ENCODE assay signal across 10 cellular contexts in the genomic region with DNA sequence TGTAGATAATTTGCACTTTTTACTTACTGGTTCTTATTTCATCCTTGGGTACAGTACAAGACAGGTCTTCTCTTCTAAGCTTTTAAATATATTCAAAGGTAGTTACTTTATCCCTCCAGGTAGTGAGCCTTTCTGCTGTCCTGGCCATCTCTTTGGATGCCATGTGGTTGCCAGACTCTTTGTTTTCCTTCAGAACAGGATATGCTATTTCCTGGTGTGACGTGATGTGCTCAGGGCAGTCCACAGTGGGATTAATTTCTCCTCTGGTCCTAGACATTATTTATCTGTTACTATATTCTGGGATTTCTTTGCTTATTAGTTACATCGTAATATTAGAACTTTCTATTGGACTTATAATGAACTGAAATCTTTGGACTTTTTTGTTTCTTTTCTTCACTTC.
DNase-seq lines count a peak whose midpoint lies in the region; ATAC-seq and TF ChIP-seq lines count a peak whose summit lies in the region.
"Had no signal": no experiment of that assay in that cellular context is flagged by ENCODE, and none has a peak within 500 bp of the region (broad histone marks: within the 10 kb centered on the region; RNA-seq: fewer than 3 reads in every experiment).

No MANE protein-coding gene starts in this region.

- 79% methylated on average over 2 of the region's 2 CpGs for WGBS in smooth muscle cell (ENCODE audit: low lambda C conversion rate)

- no peak overlapping the region for H3K4me3 Mint-ChIP-seq in effector memory CD8-positive, alpha-beta T cell
- no peak overlapping the region for H3K4me3 Mint-ChIP-seq in nephron

- peaks cover 35 to 79% of the 10 kb centered on the region in 2 donors for H3K4me1 Mint-ChIP-seq in effector memory CD8-positive, alpha-beta T cell (ENCODE audit: low read depth in 2 of 2)
- H3K4me1 Mint-ChIP-seq in nephron = peaks cover 38% of the 10 kb centered on the region

- intact Hi-C loops in left lung (cut with DNase I) = no loop called here

- no peaks in the 10 kb centered on the region for H3K9me3 ChIP-seq in BLaER1 treated with 17β-estradiol and CSF1 and Interleukin-3, amounts not matched to agents 10 nM and 100 nM (replicated peaks in 1 of 11)
- H3K9me3 ChIP-seq in left lung (no peaks in the 10 kb centered on the region), smooth muscle cell (replicated peaks; ENCODE audit: low read depth) (no peaks in the 10 kb centered on the region)

- no peak overlapping the region for H3K9ac ChIP-seq in BLaER1 treated with 17β-estradiol and CSF1 and Interleukin-3, amounts not matched to agents 10 nM and 100 nM
- H3K9ac ChIP-seq in smooth muscle cell (ENCODE audit: low read depth) = no peak overlapping the region

- H3K9me3 Mint-ChIP-seq in effector memory CD8-positive, alpha-beta T cell = no peaks in the 10 kb centered on the region
- no peaks in the 10 kb centered on the region for H3K9me3 Mint-ChIP-seq in nephron

- no peak overlapping the region for H3K4me3 ChIP-seq in BLaER1 treated with 17β-estradiol and CSF1 and Interleukin-3, amounts not matched to agents 10 nM and 100 nM
- H3K4me3 ChIP-seq in H7 (ENCODE audit: insufficient read depth, low read depth, low read length) = no peak overlapping the region
- no peak overlapping the region for H3K4me3 ChIP-seq in left lung
- no peak overlapping the region for H3K4me3 ChIP-seq in smooth muscle cell

- ATAC-seq in effector memory CD8-positive, alpha-beta T cell (replicated peaks) = no peak
- ATAC-seq in left lung = no peak

- H3K4me2 ChIP-seq in BLaER1 treated with 17β-estradiol and CSF1 and Interleukin-3, amounts not matched to agents 10 nM and 100 nM = peak overlapping the region; percentile 4 to 58 (median 32); a peak in 18 of 22 replicates
- no peak overlapping the region for H3K4me2 ChIP-seq in smooth muscle cell

- peaks cover 98 to 100% (median 99%) of the 10 kb centered on the region in 11 experiments for H3K36me3 ChIP-seq in BLaER1 treated with 17β-estradiol and CSF1 and Interleukin-3, amounts not matched to agents 10 nM and 100 nM
- H3K36me3 ChIP-seq in H7 (replicated peaks; ENCODE audit: control insufficient read depth, insufficient read depth, low read length) (peaks cover 16% of the 10 kb centered on the region), left lung (peaks cover 0 to 72% of the 10 kb centered on the region in 2 donors), smooth muscle cell (ENCODE audit: low read depth) (peaks cover 19% of the 10 kb centered on the region)

- H3K27ac Mint-ChIP-seq in effector memory CD8-positive, alpha-beta T cell = peak overlapping the region; percentile 50 to 66
- peak overlapping the region; percentile 9 to 63 (median 36) for H3K27ac Mint-ChIP-seq in nephron

- no peak for TF ChIP-seq CTCF in nephron (IDR thresholded peaks at IDR 0.05; ENCODE audit: unreplicated experiment in 3 of 3)
- no peak for TF ChIP-seq CTCF in left lung (IDR thresholded peaks at IDR 0.05)
- no peak for TF ChIP-seq CTCF in smooth muscle cell (IDR thresholded peaks at IDR 0.05; ENCODE audit: borderline replicate concordance, insufficient read depth, poor library complexity, severe bottlenecking)

- H2AFZ ChIP-seq in smooth muscle cell (ENCODE audit: low read depth) = no peak overlapping the region

- H3K27ac ChIP-seq in BLaER1 treated with 17β-estradiol and CSF1 and Interleukin-3, amounts not matched to agents 10 nM and 100 nM = peak overlapping the region in 6 of 11 experiments; percentile 3 to 57 (median 38); a peak in 9 of 22 replicates
- peak overlapping the region in 1 of 2 donors; percentile 5 for H3K27ac ChIP-seq in left lung
- H3K27ac ChIP-seq in smooth muscle cell (ENCODE audit: low read depth) = no peak overlapping the region
- H3K27ac ChIP-seq: HL-60 had no signal

- H3K27me3 ChIP-seq in BLaER1 treated with 17β-estradiol and CSF1 and Interleukin-3, amounts not matched to agents 10 nM and 100 nM = no peaks in the 10 kb centered on the region
- H3K27me3 ChIP-seq in H7 (ENCODE audit: control insufficient read depth, insufficient read depth, low read length) = no peaks in the 10 kb centered on the region
- no peaks in the 10 kb centered on the region for H3K27me3 ChIP-seq in left lung
- no peaks in the 10 kb centered on the region for H3K27me3 ChIP-seq in smooth muscle cell (ENCODE audit: low read depth)

- DNase-seq in NCI-H2029 treated with DMSO at 0.1 percent for 48 hours (lab: John Stamatoyannopoulos, UW) (peak; percentile 48), H7 (no peak), left lung (no peak), smooth muscle cell (lab: John Stamatoyannopoulos, UW; ENCODE audit: unreplicated experiment) (no peak)
- DNase-seq in effector memory CD8-positive, alpha-beta T cell = no peak
- no peak for DNase-seq in effector CD4-positive, alpha-beta T cell
- DNase-seq: COR-L47 had no signal

- peaks cover 4% of the 10 kb centered on the region for H3F3A ChIP-seq in smooth muscle cell (ENCODE audit: low read depth)

- peaks cover 49 to 99% (median 72%) of the 10 kb centered on the region in 11 experiments for H4K20me1 ChIP-seq in BLaER1 treated with 17β-estradiol and CSF1 and Interleukin-3, amounts not matched to agents 10 nM and 100 nM
- peaks cover 100% of the 10 kb centered on the region for H4K20me1 ChIP-seq in smooth muscle cell (ENCODE audit: low read depth)

- no peaks in the 10 kb centered on the region for H3K27me3 Mint-ChIP-seq in effector memory CD8-positive, alpha-beta T cell
- no peaks in the 10 kb centered on the region for H3K27me3 Mint-ChIP-seq in nephron (ENCODE audit: low read depth)

- H3K36me3 Mint-ChIP-seq in effector memory CD8-positive, alpha-beta T cell (ENCODE audit: insufficient read depth) = peaks cover 63% of the 10 kb centered on the region
- H3K36me3 Mint-ChIP-seq in nephron (ENCODE audit: low read depth) = peaks cover 92% of the 10 kb centered on the region

- H3K79me2 ChIP-seq in smooth muscle cell (ENCODE audit: low read depth) = peaks cover 90% of the 10 kb centered on the region

- peaks cover 25 to 57% (median 39%) of the 10 kb centered on the region in 10 experiments for H3K4me1 ChIP-seq in BLaER1 treated with 17β-estradiol and CSF1 and Interleukin-3, amounts not matched to agents 10 nM and 100 nM
- H3K4me1 ChIP-seq in left lung (peaks cover 0 to 46% of the 10 kb centered on the region in 2 donors), smooth muscle cell (ENCODE audit: low read depth) (peaks cover 11% of the 10 kb centered on the region)
